In genomic region chr10:111373696-111374095, GRCh38 we compare ENCODE assay signal across 29 cellular contexts.
"Had no signal": no experiment of that assay in that cellular context is flagged by ENCODE, and none has a peak within 500 bp of the region (broad histone marks: within the 10 kb centered on the region; RNA-seq: fewer than 3 reads in every experiment).

No MANE protein-coding gene starts in this region.

- H3K4me1 ChIP-seq: colonic mucosa, esophagus muscularis mucosa, esophagus squamous epithelium, foreskin keratinocyte, gastrocnemius medialis, gastroesophageal sphincter, heart left ventricle, heart right ventricle had no signal

- ATAC-seq: effector memory CD8-positive, alpha-beta T cell; esophagus mucosa; foreskin keratinocyte; gastrocnemius medialis; gastroesophageal sphincter; heart left ventricle; heart right ventricle had no signal

- H3K9me3 ChIP-seq: colonic mucosa, esophagus muscularis mucosa, esophagus squamous epithelium, gastrocnemius medialis, gastroesophageal sphincter, heart left ventricle, heart right ventricle had no signal

- DNase-seq: colonic mucosa; cortex of kidney; dermis blood vessel endothelial cell; effector CD4-positive, alpha-beta T cell; effector CD8-positive, alpha-beta T cell; effector memory CD4-positive, alpha-beta T cell; effector memory CD8-positive, alpha-beta T cell; endodermal cell; erythroblast; esophagus squamous epithelium; foreskin fibroblast; foreskin keratinocyte; foreskin melanocyte; gastrocnemius medialis; glutamatergic neuron; head of caudate nucleus; heart left ventricle; heart right ventricle had no signal

- H3K4me3 ChIP-seq: colonic mucosa, coronary artery, dorsolateral prefrontal cortex, esophagus muscularis mucosa, esophagus squamous epithelium, gastrocnemius medialis, gastroesophageal sphincter, heart left ventricle, heart right ventricle, hepatocyte had no signal

- H3K36me3 ChIP-seq: colonic mucosa, esophagus muscularis mucosa, esophagus squamous epithelium, gastrocnemius medialis, gastroesophageal sphincter, heart left ventricle, heart right ventricle had no signal

- H3K4me2 ChIP-seq: hepatocyte had no signal

- FAIRE-seq: colon, endometrium, endothelial cell of umbilical vein, frontal cortex had no signal

- H2AFZ ChIP-seq: hepatocyte had no signal

- H3K79me2 ChIP-seq: hepatocyte had no signal

- H3K27ac ChIP-seq: colonic mucosa, coronary artery, epithelial cell of prostate, esophagus muscularis mucosa, esophagus squamous epithelium, foreskin keratinocyte, gastrocnemius medialis, gastroesophageal sphincter, heart left ventricle, heart right ventricle, hepatocyte had no signal

- H3K27me3 ChIP-seq: esophagus muscularis mucosa, foreskin keratinocyte, gastroesophageal sphincter, heart left ventricle, hepatocyte had no signal
